ENCODE assay signal across 25 cellular contexts in the genomic region with DNA sequence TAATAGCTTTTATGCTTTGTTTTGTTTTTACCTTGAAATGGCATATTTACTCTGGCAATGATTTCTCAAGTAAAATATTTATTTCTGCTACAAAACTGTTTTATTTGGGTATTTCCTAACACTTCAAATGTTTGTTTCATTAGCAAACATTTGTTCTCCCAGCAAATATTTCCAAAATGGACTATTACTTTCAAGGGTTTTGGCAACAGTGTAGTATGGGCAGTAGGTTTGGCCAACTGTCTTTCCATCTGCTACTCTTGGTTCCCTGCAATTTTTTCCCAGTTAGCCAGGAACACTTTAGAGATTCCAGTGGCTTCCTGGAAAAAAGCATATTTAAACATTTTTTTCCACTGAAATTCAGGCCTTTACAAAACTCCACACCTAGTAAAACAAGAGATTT.
"Had no signal": no experiment of that assay in that cellular context is flagged by ENCODE, and none has a peak within 500 bp of the region (broad histone marks: within the 10 kb centered on the region; RNA-seq: fewer than 3 reads in every experiment).

No MANE protein-coding gene starts in this region.

- H3K9me3 Mint-ChIP-seq: activated B cell treated with CpG ODN at 0.5 μM for 24 hours; activated CD4-positive, alpha-beta T cell treated with anti-CD3 and anti-CD28 coated beads, Interleukin-2, amount 10 ng/mL, durations not matched to agents 24 days and 14 days; activated T-helper 1 cell treated with anti-CD3 and anti-CD28 coated beads, Interleukin-12 subunit alpha, Interleukin-12 subunit beta, Interleukin-2, Interleukin-4 antibody, amounts not matched to agents 30 ng/mL and 10 ng/mL and 1 ng/mL, durations not matched to agents 14 hours and 24 hours and 36 hours; brain had no signal

- H3K36me3 ChIP-seq: cardiac muscle cell had no signal

- H3K4me3 ChIP-seq: cardiac muscle cell had no signal

- H3K4me3 Mint-ChIP-seq: activated B cell treated with CpG ODN at 0.5 μM for 24 hours; activated CD4-positive, alpha-beta T cell treated with anti-CD3 and anti-CD28 coated beads, Interleukin-2, amount 10 ng/mL, durations not matched to agents 24 days and 14 days; activated CD8-positive, alpha-beta memory T cell treated with anti-CD3 and anti-CD28 coated beads, Interleukin-2, amount 10 ng/mL, durations not matched to agents 7 days and 5 days; activated naive CD4-positive, alpha-beta T cell treated with anti-CD3 and anti-CD28 coated beads, Interleukin-2, amount 50 U/mL, for 24 hours; activated naive CD8-positive, alpha-beta T cell treated with anti-CD3 and anti-CD28 coated beads, Interleukin-2, amount 50 U/mL, for 24 hours; activated T-cell treated with anti-CD3 and anti-CD28 coated beads, Interleukin-2, amount 50 U/mL, for 24 hours; activated T-helper 1 cell treated with anti-CD3 and anti-CD28 coated beads, Interleukin-12 subunit alpha, Interleukin-12 subunit beta, Interleukin-2, Interleukin-4 antibody, amounts not matched to agents 30 ng/mL and 10 ng/mL and 1 ng/mL, durations not matched to agents 14 hours and 24 hours and 36 hours; brain; T-cell had no signal

- DNase-seq: activated B cell treated with CpG ODN at 0.5 μM for 24 hours; activated CD4-positive, alpha-beta T cell treated with anti-CD3 and anti-CD28 coated beads for 1 hour; activated CD4-positive, alpha-beta T cell treated with anti-CD3 and anti-CD28 coated beads, Interleukin-2, amount 10 ng/mL, durations not matched to agents 24 days and 14 days; activated CD4-positive, alpha-beta T cell treated with anti-CD3 and anti-CD28 coated beads, Interleukin-2, amount 50 U/mL, for 48 hours; activated CD8-positive, alpha-beta memory T cell treated with anti-CD3 and anti-CD28 coated beads, Interleukin-2, amount 10 ng/mL, durations not matched to agents 7 days and 5 days; activated effector memory CD4-positive, alpha-beta T cell treated with Interleukin-2 at 50 U/mL for 16 hours; activated naive CD4-positive, alpha-beta T cell; activated naive CD8-positive, alpha-beta T cell treated with anti-CD3 and anti-CD28 coated beads, Interleukin-2, amount 50 U/mL, for 24 hours; activated T-cell treated with anti-CD3 and anti-CD28 coated beads, Interleukin-2, amount 50 U/mL, for 24 hours; amygdala; MM.1S; NCI-H1105; NCI-H1436; NCI-H187 treated with DMSO at 0.1 percent for 48 hours; NCI-H2081 treated with DMSO at 0.1 percent for 48 hours; NCI-H446; NCI-H524; SHP77 treated with DMSO at 0.1 percent for 48 hours; T-cell; T-helper 2 cell; T1000 had no signal

- H3K27me3 Mint-ChIP-seq: activated B cell treated with CpG ODN at 0.5 μM for 24 hours; activated CD4-positive, alpha-beta T cell treated with anti-CD3 and anti-CD28 coated beads, Interleukin-2, amount 10 ng/mL, durations not matched to agents 24 days and 14 days; activated CD8-positive, alpha-beta memory T cell treated with anti-CD3 and anti-CD28 coated beads, Interleukin-2, amount 10 ng/mL, durations not matched to agents 7 days and 5 days; activated naive CD4-positive, alpha-beta T cell treated with anti-CD3 and anti-CD28 coated beads, Interleukin-2, amount 50 U/mL, for 24 hours; activated naive CD8-positive, alpha-beta T cell treated with anti-CD3 and anti-CD28 coated beads, Interleukin-2, amount 50 U/mL, for 24 hours; activated T-cell treated with anti-CD3 and anti-CD28 coated beads, Interleukin-2, amount 50 U/mL, for 24 hours; T-cell had no signal

- ATAC-seq: activated CD8-positive, alpha-beta memory T cell treated with anti-CD3 and anti-CD28 coated beads, Interleukin-2, amount 10 ng/mL, durations not matched to agents 7 days and 5 days; activated naive CD8-positive, alpha-beta T cell treated with anti-CD3 and anti-CD28 coated beads, Interleukin-2, amount 50 U/mL, for 24 hours; T-cell had no signal

- H3K27ac Mint-ChIP-seq: activated B cell treated with CpG ODN at 0.5 μM for 24 hours; activated CD4-positive, alpha-beta T cell treated with anti-CD3 and anti-CD28 coated beads, Interleukin-2, amount 10 ng/mL, durations not matched to agents 24 days and 14 days; activated CD8-positive, alpha-beta memory T cell treated with anti-CD3 and anti-CD28 coated beads, Interleukin-2, amount 10 ng/mL, durations not matched to agents 7 days and 5 days; activated naive CD4-positive, alpha-beta T cell treated with anti-CD3 and anti-CD28 coated beads, Interleukin-2, amount 50 U/mL, for 24 hours; activated naive CD8-positive, alpha-beta T cell treated with anti-CD3 and anti-CD28 coated beads, Interleukin-2, amount 50 U/mL, for 24 hours; activated T-cell treated with anti-CD3 and anti-CD28 coated beads, Interleukin-2, amount 50 U/mL, for 24 hours; activated T-helper 1 cell treated with anti-CD3 and anti-CD28 coated beads, Interleukin-12 subunit alpha, Interleukin-12 subunit beta, Interleukin-2, Interleukin-4 antibody, amounts not matched to agents 30 ng/mL and 10 ng/mL and 1 ng/mL, durations not matched to agents 14 hours and 24 hours and 36 hours; brain; T-cell had no signal

- H3K27ac ChIP-seq: cardiac muscle cell had no signal

- H3K27me3 ChIP-seq: cardiac muscle cell had no signal

- H3K4me1 Mint-ChIP-seq: activated B cell treated with CpG ODN at 0.5 μM for 24 hours; activated CD4-positive, alpha-beta T cell treated with anti-CD3 and anti-CD28 coated beads, Interleukin-2, amount 10 ng/mL, durations not matched to agents 24 days and 14 days; activated CD8-positive, alpha-beta memory T cell treated with anti-CD3 and anti-CD28 coated beads, Interleukin-2, amount 10 ng/mL, durations not matched to agents 7 days and 5 days; activated naive CD4-positive, alpha-beta T cell treated with anti-CD3 and anti-CD28 coated beads, Interleukin-2, amount 50 U/mL, for 24 hours; activated naive CD8-positive, alpha-beta T cell treated with anti-CD3 and anti-CD28 coated beads, Interleukin-2, amount 50 U/mL, for 24 hours; brain; T-cell had no signal

- H3K36me3 Mint-ChIP-seq: activated CD8-positive, alpha-beta memory T cell treated with anti-CD3 and anti-CD28 coated beads, Interleukin-2, amount 10 ng/mL, durations not matched to agents 7 days and 5 days; activated naive CD4-positive, alpha-beta T cell treated with anti-CD3 and anti-CD28 coated beads, Interleukin-2, amount 50 U/mL, for 24 hours; brain; T-cell had no signal
